In the genomic region with DNA sequence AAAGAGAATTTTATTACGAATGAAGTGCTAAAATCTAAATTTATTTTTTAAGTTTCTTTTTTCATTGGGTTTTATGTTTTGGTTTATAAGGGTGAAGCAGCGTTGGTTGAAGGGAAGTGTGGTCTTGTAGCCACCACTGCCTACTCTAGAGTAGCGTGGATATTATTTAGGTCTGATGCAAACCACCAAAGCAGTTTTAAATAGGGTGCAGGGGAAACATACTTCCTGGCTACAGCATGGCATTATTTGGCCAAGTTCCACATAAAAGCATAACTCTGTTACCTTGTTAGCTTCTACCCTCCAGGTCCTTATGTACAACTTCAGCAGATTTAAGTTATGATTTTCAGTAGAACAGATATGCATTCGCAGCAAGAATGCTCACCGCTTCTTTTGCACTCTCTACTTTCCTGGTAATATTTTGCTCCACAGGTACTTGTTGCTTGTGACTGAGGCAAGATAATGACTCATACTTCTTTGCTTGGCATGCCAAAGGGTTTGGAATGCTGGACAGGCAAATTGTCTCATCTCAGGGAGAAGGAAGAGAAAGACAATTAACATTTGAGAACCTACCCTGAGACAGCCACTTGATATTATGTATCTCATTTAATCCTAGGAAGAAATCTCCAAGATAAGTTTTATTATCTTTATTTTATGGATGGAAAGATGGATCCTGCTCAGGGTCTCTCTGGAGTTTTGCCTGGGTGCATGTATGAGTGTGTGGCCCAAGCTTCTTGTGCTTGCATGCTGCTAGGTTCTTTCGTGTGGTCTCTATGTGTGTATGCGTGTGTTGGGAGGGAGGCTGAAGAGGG, we compare ENCODE assay signal across 1 cellular context.
TF ChIP-seq lines count a peak whose summit lies in the region.

No MANE protein-coding gene starts in this region.

TF ChIP-seq in H1, 55 proteins besides CTCF, POLR2A, EP300 and RAD21:
- TF ChIP-seq, protein P1, sequence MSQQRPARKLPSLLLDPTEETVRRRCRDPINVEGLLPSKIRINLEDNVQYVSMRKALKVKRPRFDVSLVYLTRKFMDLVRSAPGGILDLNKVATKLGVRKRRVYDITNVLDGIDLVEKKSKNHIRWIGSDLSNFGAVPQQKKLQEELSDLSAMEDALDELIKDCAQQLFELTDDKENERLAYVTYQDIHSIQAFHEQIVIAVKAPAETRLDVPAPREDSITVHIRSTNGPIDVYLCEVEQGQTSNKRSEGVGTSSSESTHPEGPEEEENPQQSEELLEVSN (IDR thresholded peaks at IDR 0.05), result no peak
- TF ChIP-seq SIRT6 (IDR thresholded peaks at IDR 0.05; ENCODE audit: low read length) (no peak), HDAC2 (IDR thresholded peaks at IDR 0.05; ENCODE audit: borderline replicate concordance in 1 of 2, low read depth in 2 of 2, low read length in 2 of 2) (no peak), CBX8 (IDR thresholded peaks at IDR 0.05; ENCODE audit: borderline replicate concordance, low read depth, low read length) (no peak), FOSL1 (IDR thresholded peaks at IDR 0.05; ENCODE audit: insufficient read depth, low read depth, low read length) (no peak), EZH2 (IDR thresholded peaks at IDR 0.05; ENCODE audit: low read depth, low read length, severe bottlenecking) (no peak), NRF1 (IDR thresholded peaks at IDR 0.05; ENCODE audit: low read depth, low read length) (no peak), BRCA1 (IDR thresholded peaks at IDR 0.05; ENCODE audit: low read depth, low read length) (no peak), RNF2 (IDR thresholded peaks at IDR 0.05; ENCODE audit: borderline replicate concordance, low read depth, low read length, missing control alignments, poor library complexity, severe bottlenecking) (no peak)
- TF ChIP-seq, protein P2, sequence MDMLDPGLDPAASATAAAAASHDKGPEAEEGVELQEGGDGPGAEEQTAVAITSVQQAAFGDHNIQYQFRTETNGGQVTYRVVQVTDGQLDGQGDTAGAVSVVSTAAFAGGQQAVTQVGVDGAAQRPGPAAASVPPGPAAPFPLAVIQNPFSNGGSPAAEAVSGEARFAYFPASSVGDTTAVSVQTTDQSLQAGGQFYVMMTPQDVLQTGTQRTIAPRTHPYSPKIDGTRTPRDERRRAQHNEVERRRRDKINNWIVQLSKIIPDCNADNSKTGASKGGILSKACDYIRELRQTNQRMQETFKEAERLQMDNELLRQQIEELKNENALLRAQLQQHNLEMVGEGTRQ (IDR thresholded peaks at IDR 0.05; ENCODE audit: low read length), result no peak
- TF ChIP-seq, protein P3, sequence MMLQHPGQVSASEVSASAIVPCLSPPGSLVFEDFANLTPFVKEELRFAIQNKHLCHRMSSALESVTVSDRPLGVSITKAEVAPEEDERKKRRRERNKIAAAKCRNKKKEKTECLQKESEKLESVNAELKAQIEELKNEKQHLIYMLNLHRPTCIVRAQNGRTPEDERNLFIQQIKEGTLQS (IDR thresholded peaks at IDR 0.05; ENCODE audit: insufficient read depth, low read depth, low read length), result no peak
